ENCODE assay signal across 1 cellular context in the genomic region with DNA sequence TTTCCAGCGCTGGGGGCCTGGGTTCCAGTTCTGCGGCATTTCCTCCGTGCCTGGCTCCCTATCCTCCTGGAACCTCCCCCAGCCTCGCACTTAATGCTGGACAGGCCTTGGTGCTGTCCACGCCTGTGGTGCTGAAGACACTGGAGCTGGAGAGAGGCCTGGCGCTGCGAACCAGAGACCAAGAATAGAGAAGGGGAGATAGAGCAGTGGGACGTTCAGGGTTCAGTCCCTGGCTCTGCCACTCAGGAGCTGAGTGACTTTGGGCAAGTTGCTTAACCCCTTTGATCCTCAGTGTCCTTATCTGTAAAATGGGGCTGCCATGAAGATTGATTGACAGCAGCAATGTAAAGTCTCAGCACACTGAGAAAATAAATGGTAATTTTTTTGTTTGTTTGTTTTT.
TF ChIP-seq lines count a peak whose summit lies in the region.

No MANE protein-coding gene starts in this region.

TF ChIP-seq in HepG2, 621 proteins besides CTCF, POLR2A, EP300 and RAD21 (continued from another document and continues in another):
- TF ChIP-seq EED (CRISPR knock-in tag; IDR thresholded peaks at IDR 0.05) (no peak), ZNF850 (CRISPR knock-in tag; conservative IDR thresholded peaks at IDR 0.05) (no peak), FOXO1 (CRISPR knock-in tag; IDR thresholded peaks at IDR 0.05) (peak; percentile 89), ZNF841 (CRISPR knock-in tag; IDR thresholded peaks at IDR 0.05; ENCODE audit: borderline replicate concordance) (0 out of 2 replicates have a peak, but pooled peaks have one; percentile 76), RAD51 (IDR thresholded peaks at IDR 0.05; ENCODE audit: borderline replicate concordance) (no peak), ZNF383 (CRISPR knock-in tag; IDR thresholded peaks at IDR 0.05; ENCODE audit: borderline replicate concordance) (no peak), SRSF9 (IDR thresholded peaks at IDR 0.05; ENCODE audit: borderline replicate concordance, insufficient read depth, low read depth, low read length, poor library complexity, severe bottlenecking) (no peak), SKI (IDR thresholded peaks at IDR 0.05; ENCODE audit: partially characterized antibody) (no peak), ZNF839 (CRISPR knock-in tag; IDR thresholded peaks at IDR 0.05; ENCODE audit: borderline replicate concordance) (no peak), PCBP2 (optimal IDR thresholded peaks at IDR 0.05; ENCODE audit: low read depth, low read length, poor library complexity, severe bottlenecking) (no peak), ZNF790 (CRISPR knock-in tag; IDR thresholded peaks at IDR 0.05; ENCODE audit: borderline replicate concordance) (peak; percentile 74; the same call in 1 of the 2 replicates), ZNF431 (CRISPR knock-in tag; IDR thresholded peaks at IDR 0.05; ENCODE audit: borderline replicate concordance, low read depth) (peak; percentile 77; the same call in 1 of the 2 replicates), ZNF572 (CRISPR knock-in tag; IDR thresholded peaks at IDR 0.05) (no peak), TMF1 (CRISPR knock-in tag; IDR thresholded peaks at IDR 0.05; ENCODE audit: low read depth) (peak; percentile 77; the same call in 1 of the 2 replicates), CHD2 (IDR thresholded peaks at IDR 0.05; ENCODE audit: low read depth, low read length) (no peak), SAP130 (CRISPR knock-in tag; IDR thresholded peaks at IDR 0.05; ENCODE audit: low read depth) (peak; percentile 88), ZNF558 (CRISPR knock-in tag; IDR thresholded peaks at IDR 0.05; ENCODE audit: borderline replicate concordance) (peak; percentile 88; the same call in 1 of the 2 replicates), FOXJ3 (CRISPR knock-in tag; IDR thresholded peaks at IDR 0.05; ENCODE audit: borderline replicate concordance) (no peak), CAMTA2 (CRISPR knock-in tag; IDR thresholded peaks at IDR 0.05; ENCODE audit: borderline replicate concordance) (no peak), HNF4A (CRISPR knock-in tag; IDR thresholded peaks at IDR 0.05) (no peak), ATAD3A (CRISPR knock-in tag; IDR thresholded peaks at IDR 0.05) (peak; percentile 97), HOXA3 (CRISPR knock-in tag; IDR thresholded peaks at IDR 0.05) (peak; percentile 65), ZC3H4 (CRISPR knock-in tag; IDR thresholded peaks at IDR 0.05; ENCODE audit: borderline replicate concordance) (peak; percentile 85; the same call in 1 of the 2 replicates), STAG1 (CRISPR knock-in tag; IDR thresholded peaks at IDR 0.05) (peak; percentile 17; the same call in 1 of the 2 replicates), ZBTB8A (CRISPR knock-in tag; IDR thresholded peaks at IDR 0.05; ENCODE audit: borderline replicate concordance, low read depth) (no peak), ZNF530 (CRISPR knock-in tag; IDR thresholded peaks at IDR 0.05; ENCODE audit: low read depth) (0 out of 2 replicates have a peak, but pooled peaks have one; percentile 71), ZSCAN29 (CRISPR knock-in tag; conservative IDR thresholded peaks at IDR 0.05) (no peak), ZNF331 (CRISPR knock-in tag; IDR thresholded peaks at IDR 0.05) (peak; percentile 98), PAF1 (CRISPR knock-in tag; IDR thresholded peaks at IDR 0.05) (no peak), PRMT3 (CRISPR knock-in tag; IDR thresholded peaks at IDR 0.05; ENCODE audit: borderline replicate concordance, low read depth) (no peak; the same call in 1 of the 2 replicates), SOX13 (IDR thresholded peaks at IDR 0.05) (no peak), SOX13 (CRISPR knock-in tag; conservative IDR thresholded peaks at IDR 0.05 in 1 of 2, IDR thresholded peaks at IDR 0.05 in 1 of 2) (peak in 1 of 2 experiments; percentile 70; a peak in 2 of 4 replicates), KDM3A (CRISPR knock-in tag; IDR thresholded peaks at IDR 0.05; ENCODE audit: low read depth) (peak; percentile 80; the same call in 1 of the 2 replicates)
- TF ChIP-seq, protein P1, sequence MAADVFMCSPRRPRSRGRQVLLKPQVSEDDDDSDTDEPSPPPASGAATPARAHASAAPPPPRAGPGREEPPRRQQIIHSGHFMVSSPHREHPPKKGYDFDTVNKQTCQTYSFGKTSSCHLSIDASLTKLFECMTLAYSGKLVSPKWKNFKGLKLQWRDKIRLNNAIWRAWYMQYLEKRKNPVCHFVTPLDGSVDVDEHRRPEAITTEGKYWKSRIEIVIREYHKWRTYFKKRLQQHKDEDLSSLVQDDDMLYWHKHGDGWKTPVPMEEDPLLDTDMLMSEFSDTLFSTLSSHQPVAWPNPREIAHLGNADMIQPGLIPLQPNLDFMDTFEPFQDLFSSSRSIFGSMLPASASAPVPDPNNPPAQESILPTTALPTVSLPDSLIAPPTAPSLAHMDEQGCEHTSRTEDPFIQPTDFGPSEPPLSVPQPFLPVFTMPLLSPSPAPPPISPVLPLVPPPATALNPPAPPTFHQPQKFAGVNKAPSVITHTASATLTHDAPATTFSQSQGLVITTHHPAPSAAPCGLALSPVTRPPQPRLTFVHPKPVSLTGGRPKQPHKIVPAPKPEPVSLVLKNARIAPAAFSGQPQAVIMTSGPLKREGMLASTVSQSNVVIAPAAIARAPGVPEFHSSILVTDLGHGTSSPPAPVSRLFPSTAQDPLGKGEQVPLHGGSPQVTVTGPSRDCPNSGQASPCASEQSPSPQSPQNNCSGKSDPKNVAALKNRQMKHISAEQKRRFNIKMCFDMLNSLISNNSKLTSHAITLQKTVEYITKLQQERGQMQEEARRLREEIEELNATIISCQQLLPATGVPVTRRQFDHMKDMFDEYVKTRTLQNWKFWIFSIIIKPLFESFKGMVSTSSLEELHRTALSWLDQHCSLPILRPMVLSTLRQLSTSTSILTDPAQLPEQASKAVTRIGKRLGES (CRISPR knock-in tag; IDR thresholded peaks at IDR 0.05; ENCODE audit: borderline replicate concordance) = peak; percentile 81; the same call in 1 of the 2 replicates
- TF ChIP-seq, protein P2, sequence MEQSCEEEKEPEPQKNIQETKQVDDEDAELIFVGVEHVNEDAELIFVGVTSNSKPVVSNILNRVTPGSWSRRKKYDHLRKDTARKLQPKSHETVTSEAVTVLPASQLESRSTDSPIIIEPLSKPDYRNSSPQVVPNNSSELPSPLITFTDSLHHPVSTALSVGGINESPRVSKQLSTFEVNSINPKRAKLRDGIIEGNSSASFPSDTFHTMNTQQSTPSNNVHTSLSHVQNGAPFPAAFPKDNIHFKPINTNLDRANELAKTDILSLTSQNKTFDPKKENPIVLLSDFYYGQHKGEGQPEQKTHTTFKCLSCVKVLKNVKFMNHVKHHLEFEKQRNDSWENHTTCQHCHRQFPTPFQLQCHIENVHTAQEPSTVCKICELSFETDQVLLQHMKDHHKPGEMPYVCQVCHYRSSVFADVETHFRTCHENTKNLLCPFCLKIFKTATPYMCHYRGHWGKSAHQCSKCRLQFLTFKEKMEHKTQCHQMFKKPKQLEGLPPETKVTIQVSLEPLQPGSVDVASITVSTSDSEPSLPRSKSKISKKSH (CRISPR knock-in tag; IDR thresholded peaks at IDR 0.05; ENCODE audit: borderline replicate concordance) = peak; percentile 79; the same call in 1 of the 2 replicates
- TF ChIP-seq, protein P3, sequence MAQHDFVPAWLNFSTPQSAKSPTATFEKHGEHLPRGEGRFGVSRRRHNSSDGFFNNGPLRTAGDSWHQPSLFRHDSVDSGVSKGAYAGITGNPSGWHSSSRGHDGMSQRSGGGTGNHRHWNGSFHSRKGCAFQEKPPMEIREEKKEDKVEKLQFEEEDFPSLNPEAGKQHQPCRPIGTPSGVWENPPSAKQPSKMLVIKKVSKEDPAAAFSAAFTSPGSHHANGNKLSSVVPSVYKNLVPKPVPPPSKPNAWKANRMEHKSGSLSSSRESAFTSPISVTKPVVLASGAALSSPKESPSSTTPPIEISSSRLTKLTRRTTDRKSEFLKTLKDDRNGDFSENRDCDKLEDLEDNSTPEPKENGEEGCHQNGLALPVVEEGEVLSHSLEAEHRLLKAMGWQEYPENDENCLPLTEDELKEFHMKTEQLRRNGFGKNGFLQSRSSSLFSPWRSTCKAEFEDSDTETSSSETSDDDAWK (CRISPR knock-in tag; IDR thresholded peaks at IDR 0.05) = no peak
- TF ChIP-seq, protein P4, sequence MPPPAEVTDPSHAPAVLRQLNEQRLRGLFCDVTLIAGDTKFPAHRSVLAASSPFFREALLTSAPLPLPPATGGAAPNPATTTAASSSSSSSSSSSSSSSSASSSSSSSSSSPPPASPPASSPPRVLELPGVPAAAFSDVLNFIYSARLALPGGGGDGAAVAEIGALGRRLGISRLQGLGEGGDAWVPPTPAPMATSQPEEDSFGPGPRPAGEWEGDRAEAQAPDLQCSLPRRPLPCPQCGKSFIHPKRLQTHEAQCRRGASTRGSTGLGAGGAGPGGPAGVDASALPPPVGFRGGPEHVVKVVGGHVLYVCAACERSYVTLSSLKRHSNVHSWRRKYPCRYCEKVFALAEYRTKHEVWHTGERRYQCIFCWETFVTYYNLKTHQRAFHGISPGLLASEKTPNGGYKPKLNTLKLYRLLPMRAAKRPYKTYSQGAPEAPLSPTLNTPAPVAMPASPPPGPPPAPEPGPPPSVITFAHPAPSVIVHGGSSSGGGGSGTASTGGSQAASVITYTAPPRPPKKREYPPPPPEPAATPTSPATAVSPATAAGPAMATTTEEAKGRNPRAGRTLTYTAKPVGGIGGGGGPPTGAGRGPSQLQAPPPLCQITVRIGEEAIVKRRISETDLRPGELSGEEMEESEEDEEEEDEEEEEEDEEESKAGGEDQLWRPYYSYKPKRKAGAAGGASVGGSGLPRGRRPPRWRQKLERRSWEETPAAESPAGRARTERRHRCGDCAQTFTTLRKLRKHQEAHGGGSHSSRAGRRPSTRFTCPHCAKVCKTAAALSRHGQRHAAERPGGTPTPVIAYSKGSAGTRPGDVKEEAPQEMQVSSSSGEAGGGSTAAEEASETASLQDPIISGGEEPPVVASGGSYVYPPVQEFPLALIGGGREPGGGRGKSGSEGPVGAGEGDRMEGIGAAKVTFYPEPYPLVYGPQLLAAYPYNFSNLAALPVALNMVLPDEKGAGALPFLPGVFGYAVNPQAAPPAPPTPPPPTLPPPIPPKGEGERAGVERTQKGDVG (CRISPR knock-in tag; IDR thresholded peaks at IDR 0.05; ENCODE audit: borderline replicate concordance) = no peak
- TF ChIP-seq, protein P5, sequence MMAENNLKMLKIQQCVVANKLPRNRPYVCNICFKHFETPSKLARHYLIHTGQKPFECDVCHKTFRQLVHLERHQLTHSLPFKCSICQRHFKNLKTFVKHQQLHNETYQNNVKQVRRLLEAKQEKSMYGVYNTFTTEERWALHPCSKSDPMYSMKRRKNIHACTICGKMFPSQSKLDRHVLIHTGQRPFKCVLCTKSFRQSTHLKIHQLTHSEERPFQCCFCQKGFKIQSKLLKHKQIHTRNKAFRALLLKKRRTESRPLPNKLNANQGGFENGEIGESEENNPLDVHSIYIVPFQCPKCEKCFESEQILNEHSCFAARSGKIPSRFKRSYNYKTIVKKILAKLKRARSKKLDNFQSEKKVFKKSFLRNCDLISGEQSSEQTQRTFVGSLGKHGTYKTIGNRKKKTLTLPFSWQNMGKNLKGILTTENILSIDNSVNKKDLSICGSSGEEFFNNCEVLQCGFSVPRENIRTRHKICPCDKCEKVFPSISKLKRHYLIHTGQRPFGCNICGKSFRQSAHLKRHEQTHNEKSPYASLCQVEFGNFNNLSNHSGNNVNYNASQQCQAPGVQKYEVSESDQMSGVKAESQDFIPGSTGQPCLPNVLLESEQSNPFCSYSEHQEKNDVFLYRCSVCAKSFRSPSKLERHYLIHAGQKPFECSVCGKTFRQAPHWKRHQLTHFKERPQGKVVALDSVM (CRISPR knock-in tag; IDR thresholded peaks at IDR 0.05) = no peak
- TF ChIP-seq, protein P6, sequence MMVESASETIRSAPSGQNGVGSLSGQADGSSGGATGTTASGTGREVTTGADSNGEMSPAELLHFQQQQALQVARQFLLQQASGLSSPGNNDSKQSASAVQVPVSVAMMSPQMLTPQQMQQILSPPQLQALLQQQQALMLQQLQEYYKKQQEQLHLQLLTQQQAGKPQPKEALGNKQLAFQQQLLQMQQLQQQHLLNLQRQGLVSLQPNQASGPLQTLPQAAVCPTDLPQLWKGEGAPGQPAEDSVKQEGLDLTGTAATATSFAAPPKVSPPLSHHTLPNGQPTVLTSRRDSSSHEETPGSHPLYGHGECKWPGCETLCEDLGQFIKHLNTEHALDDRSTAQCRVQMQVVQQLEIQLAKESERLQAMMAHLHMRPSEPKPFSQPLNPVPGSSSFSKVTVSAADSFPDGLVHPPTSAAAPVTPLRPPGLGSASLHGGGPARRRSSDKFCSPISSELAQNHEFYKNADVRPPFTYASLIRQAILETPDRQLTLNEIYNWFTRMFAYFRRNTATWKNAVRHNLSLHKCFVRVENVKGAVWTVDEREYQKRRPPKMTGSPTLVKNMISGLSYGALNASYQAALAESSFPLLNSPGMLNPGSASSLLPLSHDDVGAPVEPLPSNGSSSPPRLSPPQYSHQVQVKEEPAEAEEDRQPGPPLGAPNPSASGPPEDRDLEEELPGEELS (CRISPR knock-in tag; IDR thresholded peaks at IDR 0.05) = peak; percentile 55; the same call in 1 of the 2 replicates
- TF ChIP-seq, protein P7, sequence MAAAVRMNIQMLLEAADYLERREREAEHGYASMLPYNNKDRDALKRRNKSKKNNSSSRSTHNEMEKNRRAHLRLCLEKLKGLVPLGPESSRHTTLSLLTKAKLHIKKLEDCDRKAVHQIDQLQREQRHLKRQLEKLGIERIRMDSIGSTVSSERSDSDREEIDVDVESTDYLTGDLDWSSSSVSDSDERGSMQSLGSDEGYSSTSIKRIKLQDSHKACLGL (CRISPR knock-in tag; IDR thresholded peaks at IDR 0.05) = peak; percentile 89
- TF ChIP-seq, protein P8, sequence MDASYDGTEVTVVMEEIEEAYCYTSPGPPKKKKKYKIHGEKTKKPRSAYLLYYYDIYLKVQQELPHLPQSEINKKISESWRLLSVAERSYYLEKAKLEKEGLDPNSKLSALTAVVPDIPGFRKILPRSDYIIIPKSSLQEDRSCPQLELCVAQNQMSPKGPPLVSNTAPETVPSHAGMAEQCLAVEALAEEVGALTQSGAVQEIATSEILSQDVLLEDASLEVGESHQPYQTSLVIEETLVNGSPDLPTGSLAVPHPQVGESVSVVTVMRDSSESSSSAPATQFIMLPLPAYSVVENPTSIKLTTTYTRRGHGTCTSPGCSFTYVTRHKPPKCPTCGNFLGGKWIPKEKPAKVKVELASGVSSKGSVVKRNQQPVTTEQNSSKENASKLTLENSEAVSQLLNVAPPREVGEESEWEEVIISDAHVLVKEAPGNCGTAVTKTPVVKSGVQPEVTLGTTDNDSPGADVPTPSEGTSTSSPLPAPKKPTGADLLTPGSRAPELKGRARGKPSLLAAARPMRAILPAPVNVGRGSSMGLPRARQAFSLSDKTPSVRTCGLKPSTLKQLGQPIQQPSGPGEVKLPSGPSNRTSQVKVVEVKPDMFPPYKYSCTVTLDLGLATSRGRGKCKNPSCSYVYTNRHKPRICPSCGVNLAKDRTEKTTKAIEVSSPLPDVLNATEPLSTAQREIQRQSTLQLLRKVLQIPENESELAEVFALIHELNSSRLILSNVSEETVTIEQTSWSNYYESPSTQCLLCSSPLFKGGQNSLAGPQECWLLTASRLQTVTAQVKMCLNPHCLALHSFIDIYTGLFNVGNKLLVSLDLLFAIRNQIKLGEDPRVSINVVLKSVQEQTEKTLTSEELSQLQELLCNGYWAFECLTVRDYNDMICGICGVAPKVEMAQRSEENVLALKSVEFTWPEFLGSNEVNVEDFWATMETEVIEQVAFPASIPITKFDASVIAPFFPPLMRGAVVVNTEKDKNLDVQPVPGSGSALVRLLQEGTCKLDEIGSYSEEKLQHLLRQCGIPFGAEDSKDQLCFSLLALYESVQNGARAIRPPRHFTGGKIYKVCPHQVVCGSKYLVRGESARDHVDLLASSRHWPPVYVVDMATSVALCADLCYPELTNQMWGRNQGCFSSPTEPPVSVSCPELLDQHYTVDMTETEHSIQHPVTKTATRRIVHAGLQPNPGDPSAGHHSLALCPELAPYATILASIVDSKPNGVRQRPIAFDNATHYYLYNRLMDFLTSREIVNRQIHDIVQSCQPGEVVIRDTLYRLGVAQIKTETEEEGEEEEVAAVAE (CRISPR knock-in tag; IDR thresholded peaks at IDR 0.05; ENCODE audit: borderline replicate concordance) = peak; percentile 96
- TF ChIP-seq, protein P9, sequence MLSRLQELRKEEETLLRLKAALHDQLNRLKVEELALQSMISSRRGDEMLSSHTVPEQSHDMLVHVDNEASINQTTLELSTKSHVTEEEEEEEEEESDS (CRISPR knock-in tag; IDR thresholded peaks at IDR 0.05; ENCODE audit: borderline replicate concordance) = peak; percentile 70; the same call in 1 of the 2 replicates
